8 cellular contexts compared by ENCODE assay signal in genomic region chr10:102660891-102661613, GRCh38. TPM values are rescaled to one million over a fixed set of nuclear protein-coding genes. Genes with fewer than 3 reads are reported as not detected.
DNase-seq lines count a peak whose midpoint lies in the region; ATAC-seq and TF ChIP-seq lines count a peak whose summit lies in the region.

No MANE protein-coding gene starts in this region.

- no peaks in the 10 kb centered on the region for H3K9me3 Mint-ChIP-seq in T-helper 1 cell treated with Interleukin-12 subunit alpha and Interleukin-12 subunit beta and Interleukin-4 antibody, amounts not matched to agents 30 μg/mL and 1 μg/mL, for 36 hours
- H3K9me3 Mint-ChIP-seq in brain: no peaks in the 10 kb centered on the region

- peak; percentile 76 for ATAC-seq in HG03196 (IDR thresholded peaks at IDR 0.05; ENCODE audit: unreplicated experiment)

- H3K36me3 Mint-ChIP-seq in T-helper 1 cell treated with Interleukin-12 subunit alpha and Interleukin-12 subunit beta and Interleukin-4 antibody, amounts not matched to agents 30 μg/mL and 1 μg/mL, for 36 hours (ENCODE audit: low read depth): peaks cover 13% of the 10 kb centered on the region
- peaks cover 15% of the 10 kb centered on the region for H3K36me3 Mint-ChIP-seq in brain

- H3K27ac Mint-ChIP-seq in T-helper 1 cell treated with Interleukin-12 subunit alpha and Interleukin-12 subunit beta and Interleukin-4 antibody, amounts not matched to agents 30 μg/mL and 1 μg/mL, for 36 hours: peak overlapping the region; percentile 87
- peak overlapping the region in 3 of 5 experiments; percentile 62 to 94 (median 72) for H3K27ac Mint-ChIP-seq in brain

- peak; percentile 43 for TF ChIP-seq POLR2A in GM19099 (IDR thresholded peaks at IDR 0.05; ENCODE audit: extremely low read depth, insufficient read length, low read depth)

- H3K4me1 Mint-ChIP-seq in T-helper 1 cell treated with Interleukin-12 subunit alpha and Interleukin-12 subunit beta and Interleukin-4 antibody, amounts not matched to agents 30 μg/mL and 1 μg/mL, for 36 hours (ENCODE audit: low read depth): peaks cover 26% of the 10 kb centered on the region
- peaks cover 21% of the 10 kb centered on the region for H3K4me1 Mint-ChIP-seq in brain

- no peak for TF ChIP-seq CTCF in brain (conservative IDR thresholded peaks at IDR 0.05)

- no peaks in the 10 kb centered on the region for H3K27me3 Mint-ChIP-seq in T-helper 1 cell treated with Interleukin-12 subunit alpha and Interleukin-12 subunit beta and Interleukin-4 antibody, amounts not matched to agents 30 μg/mL and 1 μg/mL, for 36 hours (ENCODE audit: low read depth)
- H3K27me3 Mint-ChIP-seq in brain: no peaks in the 10 kb centered on the region

- DNase-seq in Ammon's horn (ENCODE audit: low spot score) (peak; percentile 69), mucosa of gallbladder (ENCODE audit: low spot score) (peak; percentile 58), substantia nigra (lab: John Stamatoyannopoulos, UW) (peak in 25 of 49 donors; percentile 19 to 67 (median 43)), 8988T (no peak)

- H3K4me3 Mint-ChIP-seq in T-helper 1 cell treated with Interleukin-12 subunit alpha and Interleukin-12 subunit beta and Interleukin-4 antibody, amounts not matched to agents 30 μg/mL and 1 μg/mL, for 36 hours: peak overlapping the region; percentile 62
- no peak overlapping the region for H3K4me3 Mint-ChIP-seq in brain

- H3K27ac ChIP-seq in substantia nigra (ENCODE audit: low read depth, low read length, poor library complexity, severe bottlenecking): peak overlapping the region; percentile 33

RNA-seq across cellular contexts. Expression of gene TRIM8, which starts 16.8 kb away (rescaled TPM):
- 97.4 TPM for polyA plus RNA-seq in brain (ENCODE audit: insufficient read depth, low read depth, low replicate concordance)
- total RNA-seq in mucosa of gallbladder: 129 TPM

RNA-seq across cellular contexts. Expression of gene ARL3, which starts 53.1 kb away (rescaled TPM):
- polyA plus RNA-seq in brain (ENCODE audit: insufficient read depth, low read depth, low replicate concordance): 33.2 TPM
- total RNA-seq in mucosa of gallbladder: 11.1 TPM

RNA-seq across cellular contexts. Expression of gene SFXN2, which starts 53.4 kb away (rescaled TPM):
- polyA plus RNA-seq in brain (ENCODE audit: insufficient read depth, low read depth, low replicate concordance): 5.7 TPM
- total RNA-seq in mucosa of gallbladder: 6.4 TPM
